ENCODE assay signal across 8 cellular contexts in genomic region chr1:84997667-84998600, GRCh38. TPM values are rescaled to one million over a fixed set of nuclear protein-coding genes. Genes with fewer than 3 reads are reported as not detected.
DNase-seq lines count a peak whose midpoint lies in the region; ATAC-seq and TF ChIP-seq lines count a peak whose summit lies in the region.

No MANE protein-coding gene starts in this region.

- H3K36me3 ChIP-seq in CD8-positive, alpha-beta memory T cell (ENCODE audit: insufficient read depth, low read length) = no peaks in the 10 kb centered on the region

- peaks cover 41 to 77% (median 73%) of the 10 kb centered on the region in 3 donors for H3K4me1 Mint-ChIP-seq in CD8-positive, alpha-beta memory T cell
- H3K4me1 Mint-ChIP-seq in activated CD8-positive, alpha-beta T cell treated with anti-CD3 and anti-CD28 coated beads, Interleukin-2, amount 10 ng/mL, durations not matched to agents 7 days and 5 days (ENCODE audit: low read depth) = peaks cover 45% of the 10 kb centered on the region
- H3K4me1 Mint-ChIP-seq in osteocyte (ENCODE audit: unreplicated experiment) = peaks cover 13% of the 10 kb centered on the region

- peaks cover 0 to 5% of the 10 kb centered on the region in 2 donors for H3K27me3 Mint-ChIP-seq in CD8-positive, alpha-beta memory T cell
- peaks cover 32% of the 10 kb centered on the region for H3K27me3 Mint-ChIP-seq in activated CD8-positive, alpha-beta T cell treated with anti-CD3 and anti-CD28 coated beads, Interleukin-2, amount 10 ng/mL, durations not matched to agents 7 days and 5 days (ENCODE audit: low read depth)
- H3K27me3 Mint-ChIP-seq in osteocyte (ENCODE audit: unreplicated experiment) = peaks cover 82% of the 10 kb centered on the region

- H3K27me3 ChIP-seq in CD8-positive, alpha-beta memory T cell (ENCODE audit: insufficient read depth, low read length, poor library complexity, severe bottlenecking) = peaks cover 4% of the 10 kb centered on the region

- peaks cover 0 to 2% (median 0%) of the 10 kb centered on the region in 5 donors for H3K9me3 Mint-ChIP-seq in CD8-positive, alpha-beta memory T cell
- H3K9me3 Mint-ChIP-seq in activated CD8-positive, alpha-beta T cell treated with anti-CD3 and anti-CD28 coated beads, Interleukin-2, amount 10 ng/mL, durations not matched to agents 7 days and 5 days (ENCODE audit: insufficient read depth) = no peaks in the 10 kb centered on the region
- peaks cover 7% of the 10 kb centered on the region for H3K9me3 Mint-ChIP-seq in osteocyte (ENCODE audit: unreplicated experiment)

- H3K4me3 Mint-ChIP-seq in CD8-positive, alpha-beta memory T cell = peak overlapping the region; percentile 86 to 97 (median 91)
- peak overlapping the region; percentile 84 for H3K4me3 Mint-ChIP-seq in activated CD8-positive, alpha-beta T cell treated with anti-CD3 and anti-CD28 coated beads, Interleukin-2, amount 10 ng/mL, durations not matched to agents 7 days and 5 days
- H3K4me3 Mint-ChIP-seq in osteocyte (ENCODE audit: unreplicated experiment) = peak overlapping the region; percentile 71

- CTCF ChIA-PET in CD8-positive, alpha-beta memory T cell (lab: Charles Lee) = interaction anchor here (0.8 to 1.1 kb wide), 6 partner anchors 21 to 53 kb away, joined by 3 to 16 read pairs (median 4); no protein-coding TSS in a partner anchor
- CTCF ChIA-PET in activated CD8-positive, alpha-beta T cell treated with anti-CD3 and anti-CD28 coated beads, Interleukin-2, amount 10 ng/mL, durations not matched to agents 7 days and 5 days (lab: Charles Lee) = interaction anchor here (0.8 to 1.1 kb wide), 4 partner anchors 30 to 261 kb away, joined by 3 to 11 read pairs (median 5); partner anchors contain the start of gene C1orf52

- peaks cover 24% of the 10 kb centered on the region for H3K4me1 ChIP-seq in CD8-positive, alpha-beta memory T cell (ENCODE audit: insufficient read depth, low read length)

- peak overlapping the region; percentile 80 to 94 (median 88) for H3K27ac Mint-ChIP-seq in CD8-positive, alpha-beta memory T cell
- peak overlapping the region; percentile 47 for H3K27ac Mint-ChIP-seq in activated CD8-positive, alpha-beta T cell treated with anti-CD3 and anti-CD28 coated beads, Interleukin-2, amount 10 ng/mL, durations not matched to agents 7 days and 5 days
- no peak overlapping the region for H3K27ac Mint-ChIP-seq in osteocyte (ENCODE audit: unreplicated experiment)

- peak overlapping the region; percentile 27 for H3K27ac ChIP-seq in CD8-positive, alpha-beta memory T cell (ENCODE audit: low read depth, low read length)

- TF ChIP-seq CTCF in foreskin fibroblast (IDR thresholded peaks at IDR 0.05; ENCODE audit: low read depth, low read length) = no peak
- no peak for TF ChIP-seq CTCF in osteocyte (IDR thresholded peaks at IDR 0.05)

- peak in 4 of 5 donors; percentile 8 to 48 (median 18) for DNase-seq in CD8-positive, alpha-beta memory T cell
- no peak for DNase-seq in activated CD8-positive, alpha-beta T cell treated with anti-CD3 and anti-CD28 coated beads, Interleukin-2, amount 10 ng/mL, durations not matched to agents 7 days and 5 days
- DNase-seq in foreskin fibroblast (peak in 1 of 2 donors; percentile 67), osteocyte (ENCODE audit: extremely low spot score, unreplicated experiment) (no peak), islet precursor cell (no peak), activated gamma-delta T cell (lab: John Stamatoyannopoulos, UW) (no peak)

- H3K4me3 ChIP-seq in CD8-positive, alpha-beta memory T cell (ENCODE audit: low read length) = peak overlapping the region; percentile 73
- H3K4me3 ChIP-seq in foreskin fibroblast (ENCODE audit: low read depth in 1 of 2, low read length in 2 of 2) = peak overlapping the region; percentile 62 to 64

- POLR2A ChIA-PET in CD8-positive, alpha-beta memory T cell (lab: Charles Lee) = interaction anchor here (1.0 to 1.5 kb wide), 2 partner anchors 26 to 27 kb away, joined by 3 read pairs; no protein-coding TSS in a partner anchor
- POLR2A ChIA-PET in activated CD8-positive, alpha-beta T cell treated with anti-CD3 and anti-CD28 coated beads, Interleukin-2, amount 10 ng/mL, durations not matched to agents 7 days and 5 days (lab: Charles Lee) = interaction anchor here (2.1 kb wide), 1 partner anchor 279 kb away, joined by 4 read pairs; the partner anchor contains the start of gene BCL10

- peaks cover under 1 to 14% (median 3%) of the 10 kb centered on the region in 3 donors for H3K36me3 Mint-ChIP-seq in CD8-positive, alpha-beta memory T cell
- H3K36me3 Mint-ChIP-seq in activated CD8-positive, alpha-beta T cell treated with anti-CD3 and anti-CD28 coated beads, Interleukin-2, amount 10 ng/mL, durations not matched to agents 7 days and 5 days (ENCODE audit: low read depth) = peaks cover 8% of the 10 kb centered on the region
- H3K36me3 Mint-ChIP-seq in osteocyte (ENCODE audit: unreplicated experiment) = no peaks in the 10 kb centered on the region

- peak; percentile 2 for ATAC-seq in HG02763 (IDR thresholded peaks at IDR 0.05; ENCODE audit: unreplicated experiment)
- ATAC-seq in activated CD8-positive, alpha-beta T cell treated with anti-CD3 and anti-CD28 coated beads, Interleukin-2, amount 10 ng/mL, durations not matched to agents 7 days and 5 days = no peak
- ATAC-seq in HG03039 (IDR thresholded peaks at IDR 0.05; ENCODE audit: unreplicated experiment) = no peak

- H3K9me3 ChIP-seq in CD8-positive, alpha-beta memory T cell (ENCODE audit: low read length) = no peaks in the 10 kb centered on the region

RNA-seq across cellular contexts. Expression of gene MCOLN2, which starts 1.0 kb away (rescaled TPM):
- 100 to 1,000 TPM; 103 to 110 TPM for total RNA-seq in CD8-positive, alpha-beta memory T cell
- polyA plus RNA-seq in CD8-positive, alpha-beta memory T cell = 18.7 TPM
- total RNA-seq in activated CD8-positive, alpha-beta T cell treated with anti-CD3 and anti-CD28 coated beads, Interleukin-2, amount 10 ng/mL, durations not matched to agents 7 days and 5 days = 10 to 100 TPM; 11.4 to 12.9 TPM
- not detected in 2 replicates for total RNA-seq in osteocyte

RNA-seq across cellular contexts. Expression of gene MCOLN3, which starts 50.4 kb away (rescaled TPM):
- total RNA-seq in CD8-positive, alpha-beta memory T cell = under 1 TPM; 0.47 to 0.50 TPM
- polyA plus RNA-seq in CD8-positive, alpha-beta memory T cell = 0.29 TPM
- total RNA-seq in activated CD8-positive, alpha-beta T cell treated with anti-CD3 and anti-CD28 coated beads, Interleukin-2, amount 10 ng/mL, durations not matched to agents 7 days and 5 days = 1 to 10 TPM; 1.6 TPM
- total RNA-seq in osteocyte = 0.34 TPM in 1 of 2 replicates, not detected in the other

Comparison
In these comparisons a context has a peak if more than half of its experiments do, and no peak if none do; other contexts are left out.
1. DNase-seq: peak in CD8-positive, alpha-beta memory T cell (4 of 5); none in activated CD8-positive, alpha-beta T cell treated with anti-CD3 and anti-CD28 coated beads, Interleukin-2, amount 10 ng/mL, durations not matched to agents 7 days and 5 days (single experiment), osteocyte (single experiment), islet precursor cell (single experiment) and activated gamma-delta T cell (single experiment).
2. RNA of gene MCOLN2, which starts 1.0 kb away (total RNA-seq): 103 to 110 TPM in CD8-positive, alpha-beta memory T cell and 11.4 to 12.9 TPM in activated CD8-positive, alpha-beta T cell treated with anti-CD3 and anti-CD28 coated beads, Interleukin-2, amount 10 ng/mL, durations not matched to agents 7 days and 5 days; not detected in osteocyte; every median in the first group is over 10 times any median in the second.
3. Peak in every context shown above with its lines, with median percentiles within 50 percentile points of each other: H3K4me3 Mint-ChIP-seq.